Comparison of ENCODE assay signal across 15 cellular contexts in genomic region chr1:155759966-155760630, GRCh38.
"Had no signal": no experiment of that assay in that cellular context is flagged by ENCODE, and none has a peak within 500 bp of the region (broad histone marks: within the 10 kb centered on the region; RNA-seq: fewer than 3 reads in every experiment).

No MANE protein-coding gene starts in this region.

- ATAC-seq: activated CD4-positive, CD25-positive, alpha-beta regulatory T cell treated with anti-CD3 and anti-CD28 coated beads, Interleukin-2, amount 50 U/mL, for 24 hours; left lung; psoas muscle; upper lobe of right lung had no signal

- H3K9me3 ChIP-seq: left lung, psoas muscle, suprapubic skin, upper lobe of right lung had no signal

- H3K27me3 Mint-ChIP-seq: activated naive CD8-positive, alpha-beta T cell; activated T-cell treated with anti-CD3 and anti-CD28 coated beads, Interleukin-2, amount 50 U/mL, for 24 hours; central memory CD8-positive, alpha-beta T cell; memory B cell had no signal

- DNase-seq: activated effector memory CD4-positive, alpha-beta T cell treated with anti-CD3 and anti-CD28 coated beads, Interleukin-2, amount 50 U/mL, for 16 hours; activated T-cell treated with anti-CD3 and anti-CD28 coated beads, Interleukin-2, amount 50 U/mL, for 24 hours; effector memory CD4-positive, alpha-beta T cell; erythroblast; left lung; psoas muscle; stimulated activated CD4-positive, alpha-beta T cell treated with anti-CD3 and anti-CD28 coated beads, Interleukin-12 subunit alpha, Interleukin-12 subunit beta, amount 100 ng/mL, for 4 hours; stimulated activated naive CD4-positive, alpha-beta T cell treated with Interleukin-2 at 50 U/mL for 16 hours; upper lobe of right lung had no signal

- H3K4me3 ChIP-seq: left lung, psoas muscle, suprapubic skin, upper lobe of right lung had no signal

- H3K4me3 Mint-ChIP-seq: activated naive CD8-positive, alpha-beta T cell; activated T-cell treated with anti-CD3 and anti-CD28 coated beads, Interleukin-2, amount 50 U/mL, for 24 hours; central memory CD8-positive, alpha-beta T cell; memory B cell; nephron had no signal

- H3K4me1 ChIP-seq: psoas muscle, suprapubic skin, upper lobe of right lung had no signal

- H3K27me3 ChIP-seq: left lung, suprapubic skin, upper lobe of right lung had no signal

- H3K27ac Mint-ChIP-seq: activated naive CD8-positive, alpha-beta T cell; activated T-cell treated with anti-CD3 and anti-CD28 coated beads, Interleukin-2, amount 50 U/mL, for 24 hours; memory B cell; nephron had no signal

- H3K9me3 Mint-ChIP-seq: activated T-cell treated with anti-CD3 and anti-CD28 coated beads, Interleukin-2, amount 50 U/mL, for 24 hours; central memory CD8-positive, alpha-beta T cell; memory B cell; nephron had no signal

- H3K4me1 Mint-ChIP-seq: central memory CD8-positive, alpha-beta T cell; nephron had no signal

- H3K27ac ChIP-seq: left lung, psoas muscle, suprapubic skin, upper lobe of right lung had no signal
